ENCODE assay signal across 8 cellular contexts in the genomic region with DNA sequence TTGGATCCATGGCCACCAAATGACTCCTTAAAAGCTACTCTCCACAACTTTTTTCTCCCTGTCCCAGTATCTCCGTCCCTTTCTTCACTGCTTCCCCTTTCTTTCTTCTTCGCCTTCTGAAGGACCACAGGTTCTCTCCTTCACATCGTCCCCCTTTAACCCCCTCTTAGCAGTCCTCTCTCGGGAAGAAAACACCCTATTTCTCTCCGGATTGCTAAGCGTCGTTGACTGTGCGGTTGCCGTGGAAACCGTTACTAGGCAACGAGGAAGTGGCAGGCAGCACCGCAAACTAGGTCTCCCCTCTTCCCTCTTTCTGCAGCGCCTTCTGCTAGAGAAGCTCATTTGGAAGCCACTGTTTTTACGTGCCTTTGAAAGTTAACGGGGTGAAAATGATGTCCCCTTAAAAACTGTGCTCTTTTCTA. TPM values are rescaled to one million over a fixed set of nuclear protein-coding genes. Genes with fewer than 3 reads are reported as not detected.
DNase-seq lines count a peak whose midpoint lies in the region; ATAC-seq and TF ChIP-seq lines count a peak whose summit lies in the region.

A gene with protein sequence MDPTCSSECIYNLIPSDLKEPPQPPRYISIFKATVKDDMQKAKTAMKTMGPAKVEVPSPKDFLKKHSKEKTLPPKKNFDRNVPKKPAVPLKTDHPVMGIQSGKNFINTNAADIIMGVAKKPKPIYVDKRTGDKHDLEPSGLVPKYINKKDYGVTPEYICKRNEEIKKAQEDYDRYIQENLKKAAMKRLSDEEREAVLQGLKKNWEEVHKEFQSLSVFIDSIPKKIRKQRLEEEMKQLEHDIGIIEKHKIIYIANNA (minus strand): TSS at position 232 of the 422 bp plus-strand sequence. CDS start 222 bp downstream, at position 10.

- H3K27ac ChIP-seq in GM23338 (ENCODE audit: low read depth): peak within 1 kb of the TSS; percentile 84
- no peak within 1 kb of the TSS for H3K27ac ChIP-seq in Karpas-422 (ENCODE audit: low read length)
- H3K27ac ChIP-seq in Panc1 (ENCODE audit: low read length): peak within 1 kb of the TSS; percentile 97

- no peak for TF ChIP-seq CTCF in GM23338 (conservative IDR thresholded peaks at IDR 0.05; ENCODE audit: low read depth in 2 of 2)
- TF ChIP-seq CTCF in Panc1 (IDR thresholded peaks at IDR 0.05): no peak

- no peaks in the 10 kb centered on the region for H3F3A ChIP-seq in GM23338 (replicated peaks; ENCODE audit: low read depth)

- H4K20me1 ChIP-seq in GM23338 (replicated peaks; ENCODE audit: insufficient read depth): no peaks in the 10 kb centered on the region
- no peaks in the 10 kb centered on the region for H4K20me1 ChIP-seq in Karpas-422 (ENCODE audit: insufficient read depth, low read depth, low read length)

- peak; percentile 99 for DNase-seq in DMS53 (lab: John Stamatoyannopoulos, UW)
- peak; percentile 93 for DNase-seq in GM23338 (ENCODE audit: low spot score)
- peak; percentile 43 for DNase-seq in Karpas-422
- DNase-seq in Panc1 (ENCODE audit: low read depth, low spot score): no peak
- DNase-seq in activated T-helper 1 cell treated with Interleukin-2 at 50 U/mL for 16 hours (ENCODE audit: low read depth): peak; percentile 84
- DNase-seq in fibroblast of gingiva (ENCODE audit: low read depth): peak; percentile 92
- DNase-seq in myocyte (ENCODE audit: low read depth): peak; percentile 95
- peak; percentile 85 for DNase-seq in stimulated activated CD8-positive, alpha-beta memory T cell treated with anti-CD3 and anti-CD28 coated beads, Interleukin-7, amount 100 ng/mL, for 24 hours (ENCODE audit: low read depth)

- CTCF ChIA-PET in Panc1 (lab: Charles Lee): no interaction called here

- H3K9me2 ChIP-seq in GM23338 (ENCODE audit: insufficient read depth) (no peaks in the 10 kb centered on the region), Karpas-422 (replicated peaks; ENCODE audit: insufficient read depth, low read length) (no peaks in the 10 kb centered on the region)

- H3K4me1 ChIP-seq in GM23338 (ENCODE audit: insufficient read depth) (peaks cover 10% of the 10 kb centered on the region), Karpas-422 (ENCODE audit: low read length) (no peaks in the 10 kb centered on the region), Panc1 (ENCODE audit: control insufficient read depth, insufficient read depth, low read length) (peaks cover 9% of the 10 kb centered on the region)

- H3K79me2 ChIP-seq in GM23338 (replicated peaks; ENCODE audit: insufficient read depth) (no peaks in the 10 kb centered on the region), Karpas-422 (ENCODE audit: low read length) (no peaks in the 10 kb centered on the region)

- peak within 1 kb of the TSS; percentile 81 for H2AFZ ChIP-seq in GM23338
- no peak within 1 kb of the TSS for H2AFZ ChIP-seq in Karpas-422 (ENCODE audit: low read length)

- H3K4me3 ChIP-seq in GM23338 (peak within 1 kb of the TSS; percentile 64), Karpas-422 (ENCODE audit: low read length) (no peak within 1 kb of the TSS), Panc1 (ENCODE audit: low read depth in 2 of 2, low read length in 2 of 2) (peak within 1 kb of the TSS; percentile 59 to 70)

- in situ Hi-C loops in Panc1 (cut with HindIII; ENCODE audit: low pct_unique_long_range_greater_than_20kb, low sequenced_read_pairs): no loop called here

- peak within 1 kb of the TSS; percentile 92 for H3K27ac Mint-ChIP-seq in GM23338

- ATAC-seq in GM23338 (peak; percentile 61), Panc1 (peak; percentile 75)

- H3K9ac ChIP-seq in Karpas-422 (ENCODE audit: low read length): no peak within 1 kb of the TSS

- POLR2A ChIA-PET in Panc1 (lab: Charles Lee): interaction anchor here (0.5 kb wide), 1 partner anchor 63 kb away, joined by 7 read pairs; no protein-coding TSS in a partner anchor

- peaks cover 5% of the 10 kb centered on the region; the same call in 2 of the 3 replicates for H3K4me1 Mint-ChIP-seq in GM23338

- H3K4me2 ChIP-seq in GM23338: peak within 1 kb of the TSS; percentile 83
- no peak within 1 kb of the TSS for H3K4me2 ChIP-seq in Karpas-422 (ENCODE audit: low read depth, low read length, poor library complexity, severe bottlenecking)

- no TSS peak for BruUV-seq in Panc1 (replicated peaks; lab: Mats Ljungman, UMichigan)

- H3K27me3 Mint-ChIP-seq in GM23338 (ENCODE audit: insufficient read depth, low read depth, poor library complexity): peaks cover 11% of the 10 kb centered on the region

- no peaks in the 10 kb centered on the region for H3K36me3 ChIP-seq in GM23338 (ENCODE audit: insufficient read depth)
- no peaks in the 10 kb centered on the region for H3K36me3 ChIP-seq in Karpas-422 (ENCODE audit: insufficient read depth, low read length)
- peaks cover 2% of the 10 kb centered on the region; the same call in 1 of the 2 replicates for H3K36me3 ChIP-seq in Panc1 (ENCODE audit: control insufficient read depth, insufficient read depth, low read length)

- H3K9me3 Mint-ChIP-seq in GM23338: peaks cover 7% of the 10 kb centered on the region; the same call in 2 of the 3 replicates

- intact Hi-C loops in Panc1 (cut with micrococcal nuclease; ENCODE audit: unreplicated experiment): no loop called here

- H3K4me3 Mint-ChIP-seq in GM23338: peak within 1 kb of the TSS; percentile 81

- H3K9me3 ChIP-seq in Karpas-422 (ENCODE audit: low read length): 0 out of 2 replicates have a peak, but pooled peaks cover 3% of the 10 kb centered on the region
- H3K9me3 ChIP-seq in Panc1 (ENCODE audit: control insufficient read depth, insufficient read depth, low read depth, low read length): no peaks in the 10 kb centered on the region

- H3K36me3 Mint-ChIP-seq in GM23338 (ENCODE audit: low read depth): no peaks in the 10 kb centered on the region; the same call in 2 of the 3 replicates

- H3K27me3 ChIP-seq in GM23338 (ENCODE audit: insufficient read depth): no peaks in the 10 kb centered on the region
- no peaks in the 10 kb centered on the region for H3K27me3 ChIP-seq in Karpas-422 (ENCODE audit: low read length)
- H3K27me3 ChIP-seq in Panc1 (ENCODE audit: control insufficient read depth, insufficient read depth, low read length): no peaks in the 10 kb centered on the region

TF ChIP-seq in GM23338, 12 proteins besides CTCF, POLR2A, EP300 and RAD21:
- no peak for TF ChIP-seq EZH2phosphoT487 (IDR thresholded peaks at IDR 0.05; ENCODE audit: unreplicated experiment)
- no peak for TF ChIP-seq CREB1 (CRISPR knock-in tag; IDR thresholded peaks at IDR 0.05; ENCODE audit: low read depth)
TF ChIP-seq in GM23338: peak in this region for 0.

RNA-seq across cellular contexts. Expression of the gene that starts here (rescaled TPM):
- total RNA-seq in GM23338 (2014; rRNA removed; shearing (Covaris generic)): not detected in 2 replicates
- polyA plus RNA-seq in GM23338 (2016; fragmentation: Nextera tagmentation; extraction: Ambion mirVana): 0.30 and 0.44 TPM in 2 replicates
- total RNA-seq in Karpas-422 (2014; rRNA removed; shearing (Covaris generic); ENCODE audit: low replicate concordance): not detected in 2 replicates
- 0.13 TPM for total RNA-seq in Panc1 (2021; ENCODE audit: unreplicated experiment)
- polyA plus RNA-seq in Panc1 (2012; ENCODE audit: insufficient read length): not detected
- total RNA-seq in myocyte: not detected in 2 replicates
- polyA plus RNA-seq in myocyte (2012): 0.10 TPM

Comparison
In these comparisons a context has a peak if more than half of its experiments do, and no peak if none do; other contexts are left out.
1. Peak in DNase-seq, ATAC-seq, H3K4me3 ChIP-seq, H3K27ac ChIP-seq and H3K4me2 ChIP-seq in GM23338; RNA of the gene not detected or under 1 TPM.
2. Peak in DNase-seq in Karpas-422; RNA of the gene not detected or under 1 TPM.
3. Peak in ATAC-seq, H3K4me3 ChIP-seq and H3K27ac ChIP-seq in Panc1; RNA of the gene not detected or under 1 TPM.
4. Peak in DNase-seq in myocyte; RNA of the gene not detected or under 1 TPM.